Comparison of ENCODE assay signal across 8 cellular contexts in genomic region chr10:132023092-132023811, GRCh38. TPM values are rescaled to one million over a fixed set of nuclear protein-coding genes. Genes with fewer than 3 reads are reported as not detected.
DNase-seq lines count a peak whose midpoint lies in the region; ATAC-seq and TF ChIP-seq lines count a peak whose summit lies in the region.

No MANE protein-coding gene starts in this region.

- DNase-seq in GDM1 (lab: John Stamatoyannopoulos, UW): peak; percentile 64
- DNase-seq in NCI-H226: peak; percentile 10
- peak; percentile 85 for DNase-seq in activated CD4-positive, alpha-beta memory T cell treated with anti-CD3 and anti-CD28 coated beads for 36 hours
- peak; percentile 41 to 68 for DNase-seq in dermis microvascular lymphatic vessel endothelial cell (ENCODE audit: low read depth in 2 of 2)
- DNase-seq in lower leg skin (ENCODE audit: low spot score in 2 of 2): peak; percentile 67 to 94
- peak; percentile 78 for DNase-seq in stimulated activated CD4-positive, alpha-beta T cell treated with anti-CD3 and anti-CD28 coated beads, Interleukin-4, amount 100 ng/mL, for 24 hours

- H3K27ac Mint-ChIP-seq in activated CD4-positive, alpha-beta memory T cell treated with anti-CD3 and anti-CD28 coated beads for 36 hours: no peak overlapping the region

- intact Hi-C loops in activated CD4-positive, alpha-beta memory T cell treated with anti-CD3 and anti-CD28 coated beads for 36 hours (cut with micrococcal nuclease): loop anchor here (1.0 kb wide), 1 partner anchor 138 kb away; no protein-coding TSS in a partner anchor
- intact Hi-C loops in lower leg skin (cut with DNase I; ENCODE audit: low total_unique reads): no loop called here

- ATAC-seq in HG02763 (IDR thresholded peaks at IDR 0.05; ENCODE audit: unreplicated experiment): peak; percentile 68
- no peak for ATAC-seq in GM18517 (IDR thresholded peaks at IDR 0.05; ENCODE audit: unreplicated experiment)

- H3K4me3 Mint-ChIP-seq in activated CD4-positive, alpha-beta memory T cell treated with anti-CD3 and anti-CD28 coated beads for 36 hours: no peak overlapping the region

- TF ChIP-seq CTCF in lower leg skin (IDR thresholded peaks at IDR 0.05): peak in 1 of 3 donors; percentile 73

- H3K36me3 Mint-ChIP-seq in activated CD4-positive, alpha-beta memory T cell treated with anti-CD3 and anti-CD28 coated beads for 36 hours: no peaks in the 10 kb centered on the region

- 18 to 23% methylated on average over 36 of the region's 36 CpGs for WGBS in lower leg skin, 2 donors

- no peak for TF ChIP-seq POLR2A in lower leg skin (IDR thresholded peaks at IDR 0.05)

- POLR2A ChIA-PET in activated CD4-positive, alpha-beta memory T cell treated with anti-CD3 and anti-CD28 coated beads for 36 hours (lab: Charles Lee): interaction anchor here (1.1 kb wide), 1 partner anchor 138 kb away, joined by 4 read pairs; no protein-coding TSS in a partner anchor

- H3K9me3 Mint-ChIP-seq in activated CD4-positive, alpha-beta memory T cell treated with anti-CD3 and anti-CD28 coated beads for 36 hours: no peaks in the 10 kb centered on the region

- peaks cover 5% of the 10 kb centered on the region for H3K4me1 Mint-ChIP-seq in activated CD4-positive, alpha-beta memory T cell treated with anti-CD3 and anti-CD28 coated beads for 36 hours (ENCODE audit: low read depth)

- no peak overlapping the region for H3K4me3 ChIP-seq in lower leg skin (ENCODE audit: low read depth, poor library complexity, severe bottlenecking)

- CTCF ChIA-PET in activated CD4-positive, alpha-beta memory T cell treated with anti-CD3 and anti-CD28 coated beads for 36 hours (lab: Charles Lee): interaction anchor here (0.6 to 1.9 kb wide), 30 partner anchors 9 to 426 kb away, joined by 3 to 124 read pairs (median 5); partner anchors contain the start of genes BNIP3 and PPP2R2D

- peaks cover 20% of the 10 kb centered on the region for H3K27me3 Mint-ChIP-seq in activated CD4-positive, alpha-beta memory T cell treated with anti-CD3 and anti-CD28 coated beads for 36 hours

RNA-seq across cellular contexts. Expression of gene BNIP3, which starts 41.5 kb away (rescaled TPM):
- total RNA-seq in activated CD4-positive, alpha-beta memory T cell treated with anti-CD3 and anti-CD28 coated beads for 36 hours: 10 to 100 TPM; 84.9 to 86.9 TPM
- total RNA-seq in dermis microvascular lymphatic vessel endothelial cell (25.3 and 32.9 TPM in 2 replicates), lower leg skin (100 to 1,000 TPM in 3 of 4 donors, 10 to 100 TPM in 1; 78.4 to 241 (median 168) TPM)

RNA-seq across cellular contexts. Expression of gene JAKMIP3, which starts 42.5 kb away (rescaled TPM):
- total RNA-seq in activated CD4-positive, alpha-beta memory T cell treated with anti-CD3 and anti-CD28 coated beads for 36 hours: under 1 TPM; 0.77 to 0.95 TPM
- total RNA-seq in dermis microvascular lymphatic vessel endothelial cell (under 0.01 and 0.13 TPM in 2 replicates), lower leg skin (1 to 10 TPM in 1 of 4 donors, under 1 TPM in 3; 0.32 to 1.1 (median 0.51) TPM)

Comparison
In these comparisons a context has a peak if more than half of its experiments do, and no peak if none do; other contexts are left out.
1. DNase-seq: peak in every context shown above with its lines; median percentile 85 in activated CD4-positive, alpha-beta memory T cell treated with anti-CD3 and anti-CD28 coated beads for 36 hours; 80 in lower leg skin; 78 in stimulated activated CD4-positive, alpha-beta T cell treated with anti-CD3 and anti-CD28 coated beads, Interleukin-4, amount 100 ng/mL, for 24 hours; 64 in GDM1; 54 in dermis microvascular lymphatic vessel endothelial cell; 10 in NCI-H226.